ENCODE assay signal across 10 cellular contexts in genomic region chr22:25051073-25051472, GRCh38.
DNase-seq lines count a peak whose midpoint lies in the region; ATAC-seq, FAIRE-seq and TF ChIP-seq lines count a peak whose summit lies in the region.
"Had no signal": no experiment of that assay in that cellular context is flagged by ENCODE, and none has a peak within 500 bp of the region (broad histone marks: within the 10 kb centered on the region; RNA-seq: fewer than 3 reads in every experiment).

No MANE protein-coding gene starts in this region.

- in situ Hi-C loops in K562 (cut with MboI): no loop called here

- no peak overlapping the region for H4K8ac ChIP-seq in mesendoderm (ENCODE audit: low read depth, low read length)

- H3K9me1 ChIP-seq in K562 (ENCODE audit: control insufficient read depth, insufficient read depth, low read length): no peaks in the 10 kb centered on the region

- H3K9ac ChIP-seq in DND-41 (ENCODE audit: low read depth, low read length) (no peak overlapping the region), KMS-11 (no peak overlapping the region), K562 (ENCODE audit: insufficient read depth in 1 of 2, low read depth in 2 of 2, low read length in 2 of 2) (no peak overlapping the region), mesendoderm (ENCODE audit: low read length) (no peak overlapping the region)

- no peak overlapping the region for H2AK5ac ChIP-seq in mesendoderm (ENCODE audit: low read length)

- no peak overlapping the region for H4K5ac ChIP-seq in mesendoderm (ENCODE audit: low read length)

- CTCF ChIA-PET in K562 (lab: Yijun Ruan, JAX; ENCODE audit: low intra/inter-chr PET ratio): no interaction called here

- peak; percentile 66 for TF ChIP-seq CTCF in DND-41 (IDR thresholded peaks at IDR 0.05; ENCODE audit: borderline replicate concordance, extremely low read depth, low read length, poor library complexity, severe bottlenecking)
- TF ChIP-seq CTCF in KMS-11 (conservative IDR thresholded peaks at IDR 0.05; ENCODE audit: low read depth, low read length): peak; percentile 64
- TF ChIP-seq CTCF in K562 (IDR thresholded peaks at IDR 0.05 in 2 of 3, conservative IDR thresholded peaks at IDR 0.05 in 1 of 3; ENCODE audit: insufficient read depth in 2 of 3, low read depth in 1 of 3, low read length in 3 of 3): peak; percentile 30 to 60 (median 51); a peak in 5 of 6 replicates

- H3K4me3 ChIP-seq in DND-41 (ENCODE audit: low read depth in 1 of 2, low read length in 2 of 2) (no peak overlapping the region), KMS-11 (IDR thresholded peaks at IDR 0.05; ENCODE audit: insufficient read depth, low read depth, low read length) (no peak overlapping the region), K562 (no peak overlapping the region), mesendoderm (ENCODE audit: low read length) (no peak overlapping the region)

- no peak overlapping the region for H3K4ac ChIP-seq in mesendoderm (ENCODE audit: low read depth, low read length)

- FAIRE-seq in K562 (lab: Jason Lieb, UNC) (no peak), RCC 7860 (lab: Jason Lieb, UNC) (no peak)
- FAIRE-seq: G401.6 had no signal

- H3K4me2 ChIP-seq in DND-41 (ENCODE audit: insufficient read depth, low read length) (no peak overlapping the region), KMS-11 (no peak overlapping the region), K562 (ENCODE audit: insufficient read depth, low read length) (no peak overlapping the region), mesendoderm (ENCODE audit: low read length) (no peak overlapping the region)

- no peak overlapping the region for H3K23ac ChIP-seq in mesendoderm (ENCODE audit: low read length)

- no peaks in the 10 kb centered on the region for H3K4me1 ChIP-seq in DND-41 (ENCODE audit: insufficient read depth, low read length)
- no peaks in the 10 kb centered on the region for H3K4me1 ChIP-seq in KMS-11 (ENCODE audit: low read depth, poor library complexity, severe bottlenecking)
- no peaks in the 10 kb centered on the region for H3K4me1 ChIP-seq in K562 (replicated peaks in 1 of 2; ENCODE audit: control insufficient read depth in 2 of 2, insufficient read depth in 2 of 2, low read length in 2 of 2)
- no peaks in the 10 kb centered on the region for H3K4me1 ChIP-seq in mesendoderm (ENCODE audit: control insufficient read depth, low read depth, low read length)

- no peak for TF ChIP-seq EP300 in K562 (IDR thresholded peaks at IDR 0.05; ENCODE audit: low read length)

- TF ChIP-seq RAD21 in K562 (CRISPR knock-in tag; conservative IDR thresholded peaks at IDR 0.05 in 1 of 2, IDR thresholded peaks at IDR 0.05 in 1 of 2): no peak

- no peak overlapping the region for H3K18ac ChIP-seq in mesendoderm (ENCODE audit: low read length)

- no peak overlapping the region for H3K56ac ChIP-seq in mesendoderm (ENCODE audit: low read length)

- BruUV-seq in K562 (replicated peaks; lab: Mats Ljungman, UMichigan): no TSS peak

- H3K27me3 ChIP-seq in DND-41 (ENCODE audit: insufficient read depth, low read length, poor library complexity) (no peaks in the 10 kb centered on the region), KMS-11 (ENCODE audit: insufficient read depth, low read depth) (no peaks in the 10 kb centered on the region), K562 (ENCODE audit: control insufficient read depth in 2 of 2, insufficient read depth in 2 of 2, low read length in 2 of 2) (no peaks in the 10 kb centered on the region; a peak in 1 of 5 replicates), mesendoderm (ENCODE audit: insufficient read depth, low read length, poor library complexity) (no peaks in the 10 kb centered on the region)

- no peaks in the 10 kb centered on the region for H3K79me2 ChIP-seq in DND-41 (ENCODE audit: insufficient read depth, low read length)
- no peaks in the 10 kb centered on the region for H3K79me2 ChIP-seq in KMS-11 (ENCODE audit: insufficient read depth, low read depth)
- no peaks in the 10 kb centered on the region for H3K79me2 ChIP-seq in K562 (ENCODE audit: control insufficient read depth, insufficient read depth, low read length)
- H3K79me2 ChIP-seq in mesendoderm (ENCODE audit: control insufficient read depth, insufficient read depth, low read length): no peaks in the 10 kb centered on the region

- no peaks in the 10 kb centered on the region for H3K79me1 ChIP-seq in mesendoderm (ENCODE audit: low read length)

- POLR2A ChIA-PET in K562 (lab: Yijun Ruan, JAX): no interaction called here

- DNase-seq in DND-41 (no peak), K562 (ENCODE audit: extremely low read depth in 1 of 4, low spot score in 3 of 4) (peak in 3 of 4 experiments; percentile 27 to 38 (median 35)), mesendoderm (peak; percentile 72), RCC 7860 (ENCODE audit: low spot score) (no peak), NCI-H2029 treated with DMSO at 0.1 percent for 48 hours (lab: John Stamatoyannopoulos, UW) (no peak)
- DNase-seq: NCI-H1436 treated with DMSO at 0.1 percent for 48 hours had no signal

- intact Hi-C loops in K562 (cut with micrococcal nuclease): no loop called here

- WGBS in K562 (ENCODE audit: insufficient coverage, low coverage, missing lambda C conversion rate): 0% methylated on average over 2 of the region's 2 CpGs
- WGBS in mesendoderm (ENCODE audit: extremely low coverage, insufficient coverage, low lambda C conversion rate): no CpG with 5 or more reads among the region's 2 CpGs

- H2BK5ac ChIP-seq in mesendoderm (ENCODE audit: low read length): no peak overlapping the region

- H3K27ac ChIP-seq in DND-41 (ENCODE audit: low read length) (no peak overlapping the region), KMS-11 (no peak overlapping the region), K562 (ENCODE audit: extremely low read depth, low read depth, low read length) (no peak overlapping the region), mesendoderm (ENCODE audit: low read depth, low read length) (no peak overlapping the region)

- TF ChIP-seq POLR2A in K562 (conservative IDR thresholded peaks at IDR 0.05): no peak

- H4K20me1 ChIP-seq in DND-41 (ENCODE audit: insufficient read depth, low read length) (no peaks in the 10 kb centered on the region), KMS-11 (ENCODE audit: insufficient read depth) (no peaks in the 10 kb centered on the region), K562 (replicated peaks; ENCODE audit: control insufficient read depth, insufficient read depth, low read length) (no peaks in the 10 kb centered on the region)

- H3K9me3 ChIP-seq in DND-41 (ENCODE audit: insufficient read depth, low read length, severe bottlenecking) (peaks cover 6% of the 10 kb centered on the region), K562 (replicated peaks; ENCODE audit: control insufficient read depth, insufficient read depth, low read depth, low read length) (peaks cover 1% of the 10 kb centered on the region; the same call in 1 of the 2 replicates)

- no peak overlapping the region for H2BK120ac ChIP-seq in mesendoderm (ENCODE audit: low read depth, low read length)

- H2BK15ac ChIP-seq in mesendoderm (replicated peaks; ENCODE audit: low read depth): no peak overlapping the region

- H3K36me3 ChIP-seq in DND-41 (ENCODE audit: insufficient read depth, low read length): no peaks in the 10 kb centered on the region
- no peaks in the 10 kb centered on the region for H3K36me3 ChIP-seq in KMS-11 (ENCODE audit: insufficient read depth)
- no peaks in the 10 kb centered on the region for H3K36me3 ChIP-seq in K562 (ENCODE audit: control insufficient read depth, insufficient read depth, low read length)
- no peaks in the 10 kb centered on the region for H3K36me3 ChIP-seq in mesendoderm (ENCODE audit: control insufficient read depth, insufficient read depth, low read length)

- H2AFZ ChIP-seq in DND-41 (ENCODE audit: low read depth, low read length) (no peak overlapping the region), KMS-11 (ENCODE audit: low read depth) (no peak overlapping the region), K562 (ENCODE audit: low read depth, low read length) (no peak overlapping the region)

- ATAC-seq in DND-41 (ENCODE audit: insufficient read depth, low read depth): no peak
- no peak for ATAC-seq in K562
- ATAC-seq in HG03571 (IDR thresholded peaks at IDR 0.05; ENCODE audit: unreplicated experiment): no peak
- ATAC-seq in GM18907 (IDR thresholded peaks at IDR 0.05; ENCODE audit: unreplicated experiment): no peak

TF ChIP-seq in K562, 482 proteins besides CTCF, POLR2A, EP300 and RAD21:
- TF ChIP-seq ZNF175 (CRISPR knock-in tag; IDR thresholded peaks at IDR 0.05; ENCODE audit: low read depth) (no peak), CBX3 (IDR thresholded peaks at IDR 0.05; ENCODE audit: borderline replicate concordance in 1 of 2, low read length in 2 of 2) (0 out of 3 replicates have a peak, but pooled peaks of 1 of the 2 experiments have one; percentile 31)

Comparison
In these comparisons a context has a peak if more than half of its experiments do, and no peak if none do; other contexts are left out.
1. DNase-seq: peak in K562 (3 of 4) and mesendoderm (single experiment); none in DND-41 (single experiment), RCC 7860 (single experiment) and NCI-H2029 treated with DMSO at 0.1 percent for 48 hours (single experiment).
2. Peak in every context shown above with its lines, with median percentiles within 50 percentile points of each other: CTCF ChIP-seq.